ENCODE assay signal across 8 cellular contexts in genomic region chr16:53434436-53435065, GRCh38. TPM values are rescaled to one million over a fixed set of nuclear protein-coding genes. Genes with fewer than 3 reads are reported as not detected.
DNase-seq lines count a peak whose midpoint lies in the region; ATAC-seq and TF ChIP-seq lines count a peak whose summit lies in the region.

TSS of gene RBL2 (plus strand) at chr16:53434471. CDS start at chr16:53434557, 86 bp downstream.

- DNase-seq in CD8-positive, alpha-beta T cell, result peak; percentile 36 to 90 (median 81)
- DNase-seq in Panc1 (ENCODE audit: low read depth, low spot score) (no peak), fibroblast of lung (ENCODE audit: low read depth in 2 of 2) (peak; percentile 38 to 83)
- DNase-seq in activated T-helper 1 cell treated with anti-CD3 and anti-CD28 coated beads, Interleukin-2, amount 50 U/mL, for 16 hours (ENCODE audit: low read depth in 1 of 2, low spot score in 1 of 2), result peak; percentile 46 to 77
- DNase-seq in stimulated activated naive CD8-positive, alpha-beta T cell treated with anti-CD3 and anti-CD28 coated beads, Interleukin-15, amount 100 ng/mL, for 72 hours, result peak; percentile 77 to 84

- CTCF ChIA-PET in CD8-positive, alpha-beta T cell (lab: Charles Lee), result interaction anchor here (0.7 to 5.6 kb wide), 6 partner anchors 12 to 71 kb away, joined by 3 to 28 read pairs (median 3); no protein-coding TSS in a partner anchor
- CTCF ChIA-PET in Panc1 (lab: Charles Lee), result no interaction called here

- peak within 1 kb of the TSS; percentile 95 for H2AFZ ChIP-seq in fibroblast of lung (ENCODE audit: low read length)

- peak within 1 kb of the TSS; percentile 95 for H3K4me2 ChIP-seq in fibroblast of lung (ENCODE audit: extremely low read depth, insufficient read depth, low read length)

- in situ Hi-C loops in Panc1 (cut with HindIII; ENCODE audit: low pct_unique_long_range_greater_than_20kb, low sequenced_read_pairs), result no loop called here

- no peaks in the 10 kb centered on the region for H3K27me3 Mint-ChIP-seq in CD8-positive, alpha-beta T cell (ENCODE audit: low read depth)
- peaks cover 8% of the 10 kb centered on the region for H3K27me3 Mint-ChIP-seq in nephron (ENCODE audit: low read depth)
- H3K27me3 Mint-ChIP-seq in stimulated activated naive CD8-positive, alpha-beta T cell treated with anti-CD3 and anti-CD28 coated beads, Interleukin-15, amount 100 ng/mL, for 72 hours, result no peaks in the 10 kb centered on the region

- POLR2A ChIA-PET in CD8-positive, alpha-beta T cell (lab: Charles Lee), result interaction anchor here (0.8 to 8.1 kb wide), 11 partner anchors 9 to 85 kb away, joined by 3 to 139 read pairs (median 4); partner anchors contain the start of gene AKTIP
- POLR2A ChIA-PET in Panc1 (lab: Charles Lee), result no interaction called here

- H3K4me1 ChIP-seq in CD8-positive, alpha-beta T cell (ENCODE audit: insufficient read depth, low read length), result peaks cover 31% of the 10 kb centered on the region
- peaks cover 5% of the 10 kb centered on the region; the same call in 1 of the 2 replicates for H3K4me1 ChIP-seq in Panc1 (ENCODE audit: control insufficient read depth, insufficient read depth, low read length)
- peaks cover 3% of the 10 kb centered on the region for H3K4me1 ChIP-seq in fibroblast of lung (ENCODE audit: control insufficient read depth, extremely low read depth, insufficient read depth, low read length)

- intact Hi-C loops in CD8-positive, alpha-beta T cell (cut with DNase I, micrococcal nuclease), result loop anchor here (1.0 to 5.0 kb wide), 8 partner anchors 23 to 304 kb away; partner anchors contain the start of genes AKTIP (in 2 of the 2) and FTO (in 2 of the 2)
- intact Hi-C loops in Panc1 (cut with micrococcal nuclease; ENCODE audit: unreplicated experiment), result no loop called here

- peaks cover 30% of the 10 kb centered on the region for H3K79me2 ChIP-seq in fibroblast of lung (ENCODE audit: control insufficient read depth, insufficient read depth, low read length)

- peaks cover 45% of the 10 kb centered on the region for H3K4me1 Mint-ChIP-seq in CD8-positive, alpha-beta T cell (ENCODE audit: low read depth)
- peaks cover 21% of the 10 kb centered on the region for H3K4me1 Mint-ChIP-seq in nephron
- H3K4me1 Mint-ChIP-seq in stimulated activated naive CD8-positive, alpha-beta T cell treated with anti-CD3 and anti-CD28 coated beads, Interleukin-15, amount 100 ng/mL, for 72 hours, result peaks cover 44% of the 10 kb centered on the region

- H3K36me3 Mint-ChIP-seq in CD8-positive, alpha-beta T cell, result peaks cover 26% of the 10 kb centered on the region
- H3K36me3 Mint-ChIP-seq in nephron (ENCODE audit: low read depth), result peaks cover 2% of the 10 kb centered on the region

- H3K27ac ChIP-seq in CD8-positive, alpha-beta T cell (ENCODE audit: low read depth, low read length), result peak within 1 kb of the TSS; percentile 92
- peak within 1 kb of the TSS; percentile 88 for H3K27ac ChIP-seq in Panc1 (ENCODE audit: low read length)
- H3K27ac ChIP-seq in fibroblast of lung (ENCODE audit: insufficient read depth, low read length), result peak within 1 kb of the TSS; percentile 85

- BruUV-seq in Panc1 (replicated peaks; lab: Mats Ljungman, UMichigan), result no TSS peak

- no peaks in the 10 kb centered on the region for H3K9me3 ChIP-seq in CD8-positive, alpha-beta T cell (ENCODE audit: low read length)
- H3K9me3 ChIP-seq in Panc1 (ENCODE audit: control insufficient read depth, insufficient read depth, low read depth, low read length) (no peaks in the 10 kb centered on the region), fibroblast of lung (ENCODE audit: control insufficient read depth, insufficient read depth, low read depth, low read length) (no peaks in the 10 kb centered on the region)

- no peaks in the 10 kb centered on the region for H4K20me1 ChIP-seq in fibroblast of lung (ENCODE audit: control insufficient read depth, extremely low read depth, insufficient read depth, low read length)

- peak within 1 kb of the TSS; percentile 89 for H3K9ac ChIP-seq in fibroblast of lung (ENCODE audit: insufficient read depth, low read length)

- H3K4me3 Mint-ChIP-seq in CD8-positive, alpha-beta T cell, result peak within 1 kb of the TSS; percentile 94
- peak within 1 kb of the TSS; percentile 95 to 99 (median 98) for H3K4me3 Mint-ChIP-seq in nephron
- H3K4me3 Mint-ChIP-seq in stimulated activated naive CD8-positive, alpha-beta T cell treated with anti-CD3 and anti-CD28 coated beads, Interleukin-15, amount 100 ng/mL, for 72 hours, result peak within 1 kb of the TSS; percentile 99

- H3K27me3 ChIP-seq in CD8-positive, alpha-beta T cell (ENCODE audit: insufficient read depth, low read length), result no peaks in the 10 kb centered on the region
- H3K27me3 ChIP-seq in Panc1 (ENCODE audit: control insufficient read depth, insufficient read depth, low read length) (no peaks in the 10 kb centered on the region), fibroblast of lung (ENCODE audit: control insufficient read depth, insufficient read depth, low read length) (no peaks in the 10 kb centered on the region)

- H3K4me3 ChIP-seq in CD8-positive, alpha-beta T cell (ENCODE audit: low read depth, low read length), result peak within 1 kb of the TSS; percentile 93
- H3K4me3 ChIP-seq in Panc1 (ENCODE audit: low read depth in 2 of 2, low read length in 2 of 2) (peak within 1 kb of the TSS; percentile 92 to 93), fibroblast of lung (replicated peaks in 1 of 4; ENCODE audit: control extremely low read depth in 1 of 4, insufficient read depth in 1 of 4, low read depth in 3 of 4, low read length in 4 of 4) (peak within 1 kb of the TSS; percentile 80 to 95 (median 92))

- peak; percentile 71 for ATAC-seq in CD8-positive, alpha-beta T cell
- ATAC-seq in GM19328 (IDR thresholded peaks at IDR 0.05; ENCODE audit: unreplicated experiment), result peak; percentile 75
- peak; percentile 67 for ATAC-seq in HG03457 (IDR thresholded peaks at IDR 0.05; ENCODE audit: unreplicated experiment)
- ATAC-seq in Panc1, result peak; percentile 93
- ATAC-seq in stimulated activated naive CD8-positive, alpha-beta T cell treated with anti-CD3 and anti-CD28 coated beads, Interleukin-15, amount 100 ng/mL, for 72 hours, result peak; percentile 89

- TF ChIP-seq CTCF in CD8-positive, alpha-beta T cell (IDR thresholded peaks at IDR 0.05), result no peak
- TF ChIP-seq CTCF in Panc1 (IDR thresholded peaks at IDR 0.05) (no peak), fibroblast of lung (conservative IDR thresholded peaks at IDR 0.05 in 1 of 2, IDR thresholded peaks at IDR 0.05 in 1 of 2; ENCODE audit: low read depth in 1 of 2, low read length in 2 of 2) (no peak), nephron (IDR thresholded peaks at IDR 0.05; ENCODE audit: unreplicated experiment in 3 of 3) (no peak)

- peak within 1 kb of the TSS; percentile 99 for H3K27ac Mint-ChIP-seq in CD8-positive, alpha-beta T cell
- peak within 1 kb of the TSS; percentile 86 to 98 (median 95) for H3K27ac Mint-ChIP-seq in nephron
- peak within 1 kb of the TSS; percentile 97 for H3K27ac Mint-ChIP-seq in stimulated activated naive CD8-positive, alpha-beta T cell treated with anti-CD3 and anti-CD28 coated beads, Interleukin-15, amount 100 ng/mL, for 72 hours

- H3K36me3 ChIP-seq in CD8-positive, alpha-beta T cell (ENCODE audit: insufficient read depth, low read length), result no peaks in the 10 kb centered on the region
- H3K36me3 ChIP-seq in Panc1 (ENCODE audit: control insufficient read depth, insufficient read depth, low read length) (no peaks in the 10 kb centered on the region; the same call in 1 of the 2 replicates), fibroblast of lung (ENCODE audit: control insufficient read depth, insufficient read depth, low read length) (no peaks in the 10 kb centered on the region)

- peaks cover 6% of the 10 kb centered on the region for H3K9me3 Mint-ChIP-seq in CD8-positive, alpha-beta T cell
- H3K9me3 Mint-ChIP-seq in nephron, result peaks cover 4% of the 10 kb centered on the region
- H3K9me3 Mint-ChIP-seq in stimulated activated naive CD8-positive, alpha-beta T cell treated with anti-CD3 and anti-CD28 coated beads, Interleukin-15, amount 100 ng/mL, for 72 hours, result peaks cover 0 to 8% of the 10 kb centered on the region in 2 donors

RNA-seq across cellular contexts. Expression of gene RBL2, which starts in this region (rescaled TPM):
- total RNA-seq in CD8-positive, alpha-beta T cell, result 10 to 100 TPM; 98.1 to 98.4 TPM
- total RNA-seq in Panc1 (2021; ENCODE audit: unreplicated experiment) (28.9 TPM), fibroblast of lung (47.0 and 48.2 TPM in 2 replicates)
- 14.3 TPM for polyA plus RNA-seq in Panc1 (2012; ENCODE audit: insufficient read length)
- 29.9 and 47.7 TPM in 2 replicates for polyA plus RNA-seq in fibroblast of lung
- 14.3 and 23.2 TPM in 2 replicates for polyA plus RNA-seq in fibroblast of lung (2012)
- polyA minus RNA-seq in fibroblast of lung (ENCODE audit: low replicate concordance), result 28.3 and 41.7 TPM in 2 replicates
